Comparison of ENCODE assay signal across 10 cellular contexts in genomic region chrX:69503228-69503834, GRCh38. TPM values are rescaled to one million over a fixed set of nuclear protein-coding genes. Genes with fewer than 3 reads are reported as not detected.
DNase-seq lines count a peak whose midpoint lies in the region; ATAC-seq and TF ChIP-seq lines count a peak whose summit lies in the region.
"Had no signal": no experiment of that assay in that cellular context is flagged by ENCODE, and none has a peak within 500 bp of the region (broad histone marks: within the 10 kb centered on the region; RNA-seq: fewer than 3 reads in every experiment).

No MANE protein-coding gene starts in this region.

- H3K27me3 ChIP-seq in HCT116 (ENCODE audit: insufficient read depth, low read length): no peaks in the 10 kb centered on the region
- no peaks in the 10 kb centered on the region for H3K27me3 ChIP-seq in endodermal cell (ENCODE audit: control insufficient read depth, insufficient read depth, low read length, poor library complexity, severe bottlenecking)

- H2AFZ ChIP-seq in HCT116 (ENCODE audit: low read depth, low read length, poor library complexity, severe bottlenecking): peak overlapping the region; percentile 78

- H3K9ac ChIP-seq in HCT116 (ENCODE audit: low read length) (no peak overlapping the region), endodermal cell (ENCODE audit: extremely low read depth, low read length, poor library complexity, severe bottlenecking) (no peak overlapping the region)

- H3K4me1 Mint-ChIP-seq in endodermal cell: peaks cover 9% of the 10 kb centered on the region

- H3K9me3 Mint-ChIP-seq in endodermal cell: peaks cover 38% of the 10 kb centered on the region

- peak overlapping the region; percentile 74 for H3K27ac ChIP-seq in HCT116 (ENCODE audit: low read depth, low read length)
- H3K27ac ChIP-seq in endodermal cell (ENCODE audit: low read depth, low read length): no peak overlapping the region

- peak overlapping the region; percentile 82 for H3K4me2 ChIP-seq in HCT116 (ENCODE audit: low read length)

- ATAC-seq in HCT116 (peak; percentile 76), GM18909 (IDR thresholded peaks at IDR 0.05; ENCODE audit: poor library complexity, unreplicated experiment) (no peak), HG03025 (IDR thresholded peaks at IDR 0.05; ENCODE audit: low FRiP score, unreplicated experiment) (no peak)

- RAD21 ChIA-PET in HCT116 (lab: Charles Lee; ENCODE audit: low non-redundant PET in 1 of 2, low total read pairs in 2 of 2, uncharacterized antibody in 2 of 2, unreplicated experiment in 2 of 2): no interaction called here

- no peaks in the 10 kb centered on the region for H4K20me1 ChIP-seq in HCT116 (ENCODE audit: insufficient read depth)

- H3K27ac Mint-ChIP-seq in endodermal cell: no peak overlapping the region

- no peaks in the 10 kb centered on the region for H3K9me2 ChIP-seq in HCT116 (ENCODE audit: insufficient read depth)

- CTCF ChIA-PET in HCT116 (lab: Charles Lee): interaction anchor here (0.6 to 2.1 kb wide), 9 partner anchors 11 to 627 kb away, joined by 3 to 10 read pairs (median 3); no protein-coding TSS in a partner anchor

- 36% methylated on average over 15 of the region's 18 CpGs; no CpG with 5 or more reads in 1 of the 2 experiments for WGBS in endodermal cell (ENCODE audit: insufficient coverage in 1 of 2, insufficient read length in 1 of 2), 2 experiments

- peaks cover 13% of the 10 kb centered on the region; the same call in 1 of the 2 replicates for H3K79me2 ChIP-seq in HCT116 (ENCODE audit: insufficient read depth, low read length)

- BruUV-seq in HCT116 (replicated peaks; lab: Mats Ljungman, UMichigan): no TSS peak

- H3K4me3 ChIP-seq in HCT116 (replicated peaks in 1 of 2; ENCODE audit: low read depth in 1 of 2, low read length in 2 of 2): peak overlapping the region; percentile 53 to 63
- H3K4me3 ChIP-seq in endodermal cell (ENCODE audit: low read length): peak overlapping the region; percentile 72

- no peak for TF ChIP-seq RAD21 in HCT116 (IDR thresholded peaks at IDR 0.05; ENCODE audit: low read depth)

- DNase-seq in HCT116 (ENCODE audit: low read depth, low spot score) (peak; percentile 43), NCI-H345 (lab: John Stamatoyannopoulos, UW) (peak; percentile 78), endodermal cell (no peak), nucleus accumbens (lab: John Stamatoyannopoulos, UW) (peak in 29 of 56 donors; percentile 2 to 56 (median 37)), AML-193 (lab: John Stamatoyannopoulos, UW) (no peak)
- DNase-seq in stimulated activated CD4-positive, alpha-beta T cell treated with anti-CD3 and anti-CD28 coated beads, Interleukin-2, amount 100 ng/mL, for 24 hours: no peak

- H3K9me3 ChIP-seq in HCT116 (ENCODE audit: control insufficient read depth in 1 of 2, insufficient read depth in 1 of 2, low read depth in 1 of 2, low read length in 2 of 2) (no peaks in the 10 kb centered on the region), endodermal cell (ENCODE audit: control insufficient read depth, low read length) (no peaks in the 10 kb centered on the region)

- peaks cover 0 to 4% of the 10 kb centered on the region in 2 experiments; a peak in 1 of 4 replicates for H3K4me1 ChIP-seq in HCT116 (ENCODE audit: control insufficient read depth in 1 of 2, insufficient read depth in 2 of 2, low read length in 2 of 2)
- no peaks in the 10 kb centered on the region for H3K4me1 ChIP-seq in endodermal cell (ENCODE audit: control insufficient read depth, insufficient read depth, low read length)

- POLR2A ChIA-PET in HCT116 (lab: Charles Lee): no interaction called here

- H3K36me3 ChIP-seq in HCT116 (ENCODE audit: control insufficient read depth in 1 of 2, insufficient read depth in 2 of 2, low read length in 2 of 2) (no peaks in the 10 kb centered on the region), endodermal cell (ENCODE audit: control insufficient read depth, insufficient read depth, low read length) (peaks cover 22% of the 10 kb centered on the region)

- peak overlapping the region; percentile 76 for H3K4me3 Mint-ChIP-seq in endodermal cell

- peaks cover 10% of the 10 kb centered on the region for H3K27me3 Mint-ChIP-seq in endodermal cell (ENCODE audit: insufficient read depth)

- TF ChIP-seq CTCF in HCT116 (IDR thresholded peaks at IDR 0.05 in 2 of 3, conservative IDR thresholded peaks at IDR 0.05 in 1 of 3; ENCODE audit: borderline replicate concordance in 1 of 3, insufficient read depth in 1 of 3, low read depth in 2 of 3, low read length in 2 of 3): peak in 1 of 3 experiments; percentile 34; a peak in 1 of 6 replicates
- peak; percentile 73 for TF ChIP-seq CTCF in endodermal cell (conservative IDR thresholded peaks at IDR 0.05)

- TF ChIP-seq POLR2A in HCT116 (IDR thresholded peaks at IDR 0.05; ENCODE audit: borderline replicate concordance, extremely low read depth, insufficient read depth, insufficient read length): no peak

- H3K36me3 Mint-ChIP-seq in endodermal cell (ENCODE audit: low read depth): peaks cover 24% of the 10 kb centered on the region

- intact Hi-C loops in HCT116 (cut with micrococcal nuclease): no loop called here

TF ChIP-seq in HCT116, 20 proteins besides CTCF, POLR2A, EP300 and RAD21:
- TF ChIP-seq, protein P1, sequence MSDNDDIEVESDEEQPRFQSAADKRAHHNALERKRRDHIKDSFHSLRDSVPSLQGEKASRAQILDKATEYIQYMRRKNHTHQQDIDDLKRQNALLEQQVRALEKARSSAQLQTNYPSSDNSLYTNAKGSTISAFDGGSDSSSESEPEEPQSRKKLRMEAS (IDR thresholded peaks at IDR 0.05): peak; percentile 94
- TF ChIP-seq CBX3 (IDR thresholded peaks at IDR 0.05; ENCODE audit: low read depth): no peak

RNA-seq across cellular contexts. Expression of gene NALF2, which starts 0.8 kb away (rescaled TPM):
- total RNA-seq in HCT116 (2021; ENCODE audit: unreplicated experiment) (8.7 TPM), endodermal cell (10 to 100 TPM; 43.1 to 56.4 TPM)
- 4.4 and 5.0 TPM in 2 replicates for polyA plus RNA-seq in HCT116 (2012)
- 6.1 TPM for polyA plus RNA-seq in endodermal cell (2013, experiment 1 of 2)
- 6.5 TPM for polyA plus RNA-seq in endodermal cell (2013, experiment 2 of 2)
- total RNA-seq: fibroblast of lung, subcutaneous adipose tissue had no signal
- polyA plus RNA-seq: fibroblast of lung had no signal

Comparison
In these comparisons a context has a peak if more than half of its experiments do, and no peak if none do; other contexts are left out.
1. DNase-seq: peak in HCT116 (single experiment), NCI-H345 (single experiment) and nucleus accumbens (29 of 56); none in endodermal cell (single experiment), stimulated activated CD4-positive, alpha-beta T cell treated with anti-CD3 and anti-CD28 coated beads, Interleukin-2, amount 100 ng/mL, for 24 hours (0 of 2) and AML-193 (0 of 2).